Comparison of ENCODE assay signal across 1 cellular context in genomic region chr11:26777276-26777939, GRCh38.
A peak's percentile ranks its signal among the peaks of the same experiment; 100 is the strongest.
TF ChIP-seq lines count a peak whose summit lies in the region.

No MANE protein-coding gene starts in this region.

TF ChIP-seq in GM12878, 131 proteins besides CTCF, POLR2A, EP300 and RAD21:
- TF ChIP-seq SP1 (IDR thresholded peaks at IDR 0.05; ENCODE audit: low read depth, low read length) (no peak), TCF7 (IDR thresholded peaks at IDR 0.05; ENCODE audit: borderline replicate concordance) (peak; percentile 16; the same call in 1 of the 2 replicates)
